8 cellular contexts compared by ENCODE assay signal in genomic region chr3:79639855-79640254, GRCh38.
"Had no signal": no experiment of that assay in that cellular context is flagged by ENCODE, and none has a peak within 500 bp of the region (broad histone marks: within the 10 kb centered on the region; RNA-seq: fewer than 3 reads in every experiment).

No MANE protein-coding gene starts in this region.

- DNase-seq: GM23248, GOT3, H7, HFFc6, KBM-7 had no signal

- H3K9me3 ChIP-seq: HAP-1 had no signal

- H3K27ac ChIP-seq: GM23248, HL-60 had no signal

- H3K36me3 ChIP-seq: HAP-1 had no signal

- ATAC-seq: HCT116 had no signal

- H2AFZ ChIP-seq: GM23248 had no signal

- H3K9ac ChIP-seq: GM23248 had no signal

- H3K4me3 ChIP-seq: GM23248, HAP-1 had no signal

- H3K4me1 ChIP-seq: HAP-1 had no signal
